In the genomic region with DNA sequence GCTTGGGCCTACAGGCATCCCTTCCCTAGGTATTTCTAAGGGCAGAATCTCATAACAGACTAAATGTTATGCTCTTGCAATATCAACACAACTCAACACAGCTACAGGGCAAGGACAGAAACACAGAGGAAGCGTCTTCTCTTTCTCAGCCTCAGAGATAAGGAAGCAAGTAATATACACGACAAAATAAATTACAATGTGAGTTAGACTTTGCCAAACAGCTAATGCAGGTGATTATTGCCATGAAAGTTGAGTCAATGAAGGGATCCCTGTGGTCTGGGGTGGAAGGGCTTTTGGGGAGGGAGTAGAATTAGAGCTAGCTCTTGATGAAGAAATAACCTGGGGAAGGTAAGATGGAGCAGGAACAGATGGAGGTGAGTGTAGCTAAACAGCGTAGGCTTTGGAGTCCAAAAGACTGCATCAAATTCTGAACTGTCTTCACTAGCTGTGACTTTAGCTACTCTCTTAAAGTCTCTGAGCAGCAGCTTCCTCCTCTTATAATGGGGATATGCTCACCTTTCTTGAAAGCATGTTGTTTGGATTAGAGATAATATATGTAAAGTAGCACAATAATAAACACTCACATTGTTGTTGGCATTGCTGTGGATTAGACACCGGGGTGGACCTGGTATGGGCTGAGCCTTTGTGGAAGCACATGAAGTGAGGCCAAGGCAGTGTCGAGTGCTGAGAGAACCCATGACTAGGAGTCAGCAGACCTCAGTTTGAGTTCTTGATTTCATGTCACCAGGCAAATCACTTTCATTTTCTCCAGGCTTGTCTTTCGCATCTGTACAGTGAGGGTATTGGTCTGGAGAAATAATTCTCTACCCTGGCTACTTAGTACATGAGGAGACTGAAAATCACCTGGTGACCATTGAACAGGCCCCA, we compare ENCODE assay signal across 10 cellular contexts. TPM values are rescaled to one million over a fixed set of nuclear protein-coding genes. Genes with fewer than 3 reads are reported as not detected.
DNase-seq lines count a peak whose midpoint lies in the region; TF ChIP-seq lines count a peak whose summit lies in the region.
"Had no signal": no experiment of that assay in that cellular context is flagged by ENCODE, and none has a peak within 500 bp of the region (broad histone marks: within the 10 kb centered on the region; RNA-seq: fewer than 3 reads in every experiment).

No MANE protein-coding gene starts in this region.

- TF ChIP-seq CTCF in OCI-LY3 (IDR thresholded peaks at IDR 0.05; ENCODE audit: low read depth, low read length) (no peak), colonic mucosa (IDR thresholded peaks at IDR 0.05) (no peak)

- H3K79me2 ChIP-seq in ACC112 (ENCODE audit: control insufficient read depth, insufficient read depth, low read length, unreplicated experiment): no peaks in the 10 kb centered on the region
- no peaks in the 10 kb centered on the region for H3K79me2 ChIP-seq in OCI-LY3 (ENCODE audit: low read length)

- no peaks in the 10 kb centered on the region for H4K20me1 ChIP-seq in OCI-LY3 (ENCODE audit: insufficient read depth, low read length)

- no peaks in the 10 kb centered on the region for H3K9me3 ChIP-seq in OCI-LY3 (ENCODE audit: insufficient read depth, low read length)
- no peaks in the 10 kb centered on the region for H3K9me3 ChIP-seq in colonic mucosa
- no peaks in the 10 kb centered on the region for H3K9me3 ChIP-seq in neuron (ENCODE audit: low read length)
- H3K9me3 ChIP-seq: ascending aorta, thyroid gland had no signal

- H3K36me3 ChIP-seq in ACC112 (ENCODE audit: insufficient read depth, low read length) (no peaks in the 10 kb centered on the region), OCI-LY3 (replicated peaks; ENCODE audit: low read depth, low read length) (no peaks in the 10 kb centered on the region), colonic mucosa (no peaks in the 10 kb centered on the region), neuron (ENCODE audit: insufficient read depth, low read length) (no peaks in the 10 kb centered on the region)
- H3K36me3 ChIP-seq: ascending aorta, thyroid gland had no signal

- H3K4me3 ChIP-seq in ACC112 (ENCODE audit: low read depth, low read length): 0 out of 2 replicates have a peak overlapping the region, but pooled peaks have one; percentile 13
- H3K4me3 ChIP-seq in OCI-LY3 (ENCODE audit: low read length): peak overlapping the region; percentile 55
- no peak overlapping the region for H3K4me3 ChIP-seq in colonic mucosa
- H3K4me3 ChIP-seq in neuron (ENCODE audit: low read length): no peak overlapping the region
- H3K4me3 ChIP-seq: ascending aorta, thyroid gland had no signal

- DNase-seq in colonic mucosa (no peak), NCI-H1105 treated with DMSO at 0.1 percent for 48 hours (lab: John Stamatoyannopoulos, UW) (no peak), iPS-NIHi7 (ENCODE audit: extremely low spot score) (no peak), NCI-H446 (lab: John Stamatoyannopoulos, UW) (no peak), HPDE6-E6E7 (ENCODE audit: extremely low spot score) (no peak)

- H3K27me3 ChIP-seq in ACC112 (ENCODE audit: insufficient read depth, low read length): no peaks in the 10 kb centered on the region
- no peaks in the 10 kb centered on the region for H3K27me3 ChIP-seq in OCI-LY3 (ENCODE audit: low read depth, low read length)
- H3K27me3 ChIP-seq in colonic mucosa: no peaks in the 10 kb centered on the region
- no peaks in the 10 kb centered on the region for H3K27me3 ChIP-seq in neuron (ENCODE audit: insufficient read depth, low read length)
- H3K27me3 ChIP-seq: ascending aorta, thyroid gland had no signal

- H3K4me2 ChIP-seq in OCI-LY3 (ENCODE audit: low read length): peak overlapping the region; percentile 63

- H3K9ac ChIP-seq in OCI-LY3 (ENCODE audit: low read length): peak overlapping the region; percentile 29
- H3K9ac ChIP-seq in colonic mucosa (ENCODE audit: low read depth in 2 of 2, low read length in 2 of 2): peak overlapping the region; percentile 14 to 24

- H2AFZ ChIP-seq in ACC112 (ENCODE audit: low read length, unreplicated experiment) (peak overlapping the region; percentile 52), OCI-LY3 (ENCODE audit: low read depth, low read length) (peak overlapping the region; percentile 97), neuron (ENCODE audit: low read depth, low read length) (peak overlapping the region; percentile 57)

- H3K4me1 ChIP-seq in ACC112 (ENCODE audit: control insufficient read depth, insufficient read depth, low read length, unreplicated experiment) (peaks cover 4% of the 10 kb centered on the region), OCI-LY3 (ENCODE audit: low read length) (peaks cover 14% of the 10 kb centered on the region), colonic mucosa (no peaks in the 10 kb centered on the region), neuron (ENCODE audit: insufficient read depth, low read length) (peaks cover 5% of the 10 kb centered on the region)
- H3K4me1 ChIP-seq: ascending aorta, thyroid gland had no signal

- intact Hi-C loops in colonic mucosa (cut with DNase I): loop anchor here (2.0 kb wide), 1 partner anchor 354 kb away; no protein-coding TSS in a partner anchor

- H3K27ac ChIP-seq in ACC112 (ENCODE audit: low read depth, low read length) (no peak overlapping the region), OCI-LY3 (ENCODE audit: low read length) (no peak overlapping the region), colonic mucosa (no peak overlapping the region)
- H3K27ac ChIP-seq: ascending aorta, thyroid gland had no signal

RNA-seq across cellular contexts. Expression of a gene that starts 41.0 kb away (rescaled TPM):
- total RNA-seq in colonic mucosa: 1 to 10 TPM; 4.3 to 5.4 TPM

Comparison
In these comparisons a context has a peak if more than half of its experiments do, and no peak if none do; other contexts are left out.
1. H3K4me3 ChIP-seq: peak in ACC112 (single experiment) and OCI-LY3 (single experiment); none in colonic mucosa (single experiment) and neuron (single experiment).
2. Peak in every context shown above with its lines, with median percentiles within 50 percentile points of each other: H2AFZ ChIP-seq.